ENCODE assay signal across 31 cellular contexts in the genomic region with DNA sequence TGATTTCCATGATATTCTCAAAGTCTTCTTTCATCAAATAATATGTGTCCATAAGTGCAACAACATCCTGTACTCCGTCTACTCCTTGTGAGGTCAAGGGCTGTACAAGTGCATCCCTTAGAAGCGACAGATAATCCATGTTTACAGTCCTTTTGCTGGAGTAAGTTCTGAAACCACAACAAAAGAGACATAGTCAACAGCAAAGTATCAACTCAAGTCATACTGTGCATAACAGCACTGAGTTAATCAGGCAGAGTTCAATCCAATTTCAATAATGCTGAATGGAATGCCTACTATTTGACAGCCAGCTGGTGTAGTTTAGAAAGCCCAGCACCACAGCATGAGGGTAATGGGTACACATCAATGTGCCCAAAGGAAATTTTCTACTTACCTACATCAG.
"Had no signal": no experiment of that assay in that cellular context is flagged by ENCODE, and none has a peak within 500 bp of the region (broad histone marks: within the 10 kb centered on the region; RNA-seq: fewer than 3 reads in every experiment).

No MANE protein-coding gene starts in this region.

- H3K4me3 ChIP-seq: body of pancreas, esophagus muscularis mucosa, gastroesophageal sphincter, heart right ventricle had no signal

- H3K4me1 Mint-ChIP-seq: activated B cell treated with CpG ODN at 0.5 μM for 24 hours had no signal

- H3K9me3 Mint-ChIP-seq: activated B cell treated with CpG ODN at 0.5 μM for 24 hours; activated CD4-positive, alpha-beta memory T cell treated with anti-CD3 and anti-CD28 coated beads, Interleukin-2, amount 10 ng/mL, durations not matched to agents 7 days and 5 days; activated CD4-positive, alpha-beta T cell treated with anti-CD3 and anti-CD28 coated beads, Interleukin-2, amount 10 ng/mL, durations not matched to agents 24 days and 14 days; activated T-cell treated with anti-CD3 and anti-CD28 coated beads, Interleukin-2, amount 50 U/mL, for 24 hours; effector memory CD8-positive, alpha-beta T cell; T-helper 2 cell treated with Interferon-gamma antibody and Interleukin-4, amounts not matched to agents 5 μg/mL and 100 μg/mL, for 36 hours had no signal

- H3K4me3 Mint-ChIP-seq: activated B cell treated with CpG ODN at 0.5 μM for 24 hours; activated CD4-positive, alpha-beta memory T cell treated with anti-CD3 and anti-CD28 coated beads, Interleukin-2, amount 10 ng/mL, durations not matched to agents 7 days and 5 days; activated CD4-positive, alpha-beta T cell treated with anti-CD3 and anti-CD28 coated beads, Interleukin-2, amount 10 ng/mL, durations not matched to agents 24 days and 14 days; activated naive CD8-positive, alpha-beta T cell; activated T-cell treated with anti-CD3 and anti-CD28 coated beads, Interleukin-2, amount 50 U/mL, for 24 hours; effector memory CD8-positive, alpha-beta T cell; T-helper 17 cell; T-helper 2 cell treated with Interferon-gamma antibody and Interleukin-4, amounts not matched to agents 5 μg/mL and 100 μg/mL, for 36 hours had no signal

- H3K27me3 ChIP-seq: body of pancreas, esophagus muscularis mucosa, gastroesophageal sphincter, heart right ventricle had no signal

- ATAC-seq: activated CD4-positive, CD25-positive, alpha-beta regulatory T cell treated with anti-CD3 and anti-CD28 coated beads, Interleukin-2, amount 50 U/mL, for 24 hours; body of pancreas; effector memory CD8-positive, alpha-beta T cell; gastroesophageal sphincter; heart right ventricle; T-helper 17 cell had no signal

- H3K27ac Mint-ChIP-seq: activated B cell treated with CpG ODN at 0.5 μM for 24 hours; activated CD4-positive, alpha-beta memory T cell treated with anti-CD3 and anti-CD28 coated beads, Interleukin-2, amount 10 ng/mL, durations not matched to agents 7 days and 5 days; activated CD4-positive, alpha-beta T cell treated with anti-CD3 and anti-CD28 coated beads, Interleukin-2, amount 10 ng/mL, durations not matched to agents 24 days and 14 days; effector memory CD8-positive, alpha-beta T cell; T-helper 17 cell; T-helper 2 cell treated with Interferon-gamma antibody and Interleukin-4, amounts not matched to agents 5 μg/mL and 100 μg/mL, for 36 hours had no signal

- DNase-seq: activated B cell treated with CpG ODN at 0.5 μM for 24 hours; activated CD4-positive, alpha-beta memory T cell treated with anti-CD3 and anti-CD28 coated beads, Interleukin-2, amount 10 ng/mL, durations not matched to agents 7 days and 5 days; activated CD4-positive, alpha-beta T cell treated with anti-CD3 and anti-CD28 coated beads, Interleukin-2, amount 10 ng/mL, durations not matched to agents 24 days and 14 days; activated CD8-positive, alpha-beta memory T cell treated with anti-CD3 and anti-CD28 coated beads, Interleukin-2, amount 50 U/mL, for 48 hours; activated effector memory CD4-positive, alpha-beta T cell treated with Interleukin-2 at 50 U/mL for 16 hours; activated gamma-delta T cell treated with Interleukin-2 at 50 U/mL for 16 hours; activated naive CD4-positive, alpha-beta T cell treated with anti-CD3 and anti-CD28 coated beads, Interleukin-2, amount 50 U/mL, for 16 hours; activated naive CD4-positive, alpha-beta T cell treated with Interleukin-2 at 50 U/mL for 16 hours; activated T-cell treated with anti-CD3 and anti-CD28 coated beads for 4 hours; activated T-cell treated with anti-CD3 and anti-CD28 coated beads, Interleukin-2, amount 50 U/mL, for 24 hours; amniotic stem cell; aorta; body of pancreas; caudate nucleus; cortex of kidney; dermis blood vessel endothelial cell; effector CD4-positive, alpha-beta T cell; effector memory CD8-positive, alpha-beta T cell; erythroblast; foreskin melanocyte; heart right ventricle; T-helper 1 cell; T-helper 17 cell; T1000; WERI-Rb-1 had no signal

- H3K27ac ChIP-seq: body of pancreas, esophagus muscularis mucosa, gastroesophageal sphincter, heart right ventricle, WERI-Rb-1 had no signal

- FAIRE-seq: colon had no signal

- H3K27me3 Mint-ChIP-seq: activated B cell treated with CpG ODN at 0.5 μM for 24 hours; activated CD4-positive, alpha-beta memory T cell treated with anti-CD3 and anti-CD28 coated beads, Interleukin-2, amount 10 ng/mL, durations not matched to agents 7 days and 5 days; activated CD4-positive, alpha-beta T cell treated with anti-CD3 and anti-CD28 coated beads, Interleukin-2, amount 10 ng/mL, durations not matched to agents 24 days and 14 days; activated naive CD8-positive, alpha-beta T cell; activated T-cell treated with anti-CD3 and anti-CD28 coated beads, Interleukin-2, amount 50 U/mL, for 24 hours; effector memory CD8-positive, alpha-beta T cell; T-helper 17 cell had no signal

- H3K4me1 ChIP-seq: body of pancreas, esophagus muscularis mucosa, gastroesophageal sphincter, heart right ventricle had no signal

- H3K9me3 ChIP-seq: body of pancreas, esophagus muscularis mucosa, gastroesophageal sphincter, heart right ventricle had no signal
